8 cellular contexts compared by ENCODE assay signal in the genomic region with DNA sequence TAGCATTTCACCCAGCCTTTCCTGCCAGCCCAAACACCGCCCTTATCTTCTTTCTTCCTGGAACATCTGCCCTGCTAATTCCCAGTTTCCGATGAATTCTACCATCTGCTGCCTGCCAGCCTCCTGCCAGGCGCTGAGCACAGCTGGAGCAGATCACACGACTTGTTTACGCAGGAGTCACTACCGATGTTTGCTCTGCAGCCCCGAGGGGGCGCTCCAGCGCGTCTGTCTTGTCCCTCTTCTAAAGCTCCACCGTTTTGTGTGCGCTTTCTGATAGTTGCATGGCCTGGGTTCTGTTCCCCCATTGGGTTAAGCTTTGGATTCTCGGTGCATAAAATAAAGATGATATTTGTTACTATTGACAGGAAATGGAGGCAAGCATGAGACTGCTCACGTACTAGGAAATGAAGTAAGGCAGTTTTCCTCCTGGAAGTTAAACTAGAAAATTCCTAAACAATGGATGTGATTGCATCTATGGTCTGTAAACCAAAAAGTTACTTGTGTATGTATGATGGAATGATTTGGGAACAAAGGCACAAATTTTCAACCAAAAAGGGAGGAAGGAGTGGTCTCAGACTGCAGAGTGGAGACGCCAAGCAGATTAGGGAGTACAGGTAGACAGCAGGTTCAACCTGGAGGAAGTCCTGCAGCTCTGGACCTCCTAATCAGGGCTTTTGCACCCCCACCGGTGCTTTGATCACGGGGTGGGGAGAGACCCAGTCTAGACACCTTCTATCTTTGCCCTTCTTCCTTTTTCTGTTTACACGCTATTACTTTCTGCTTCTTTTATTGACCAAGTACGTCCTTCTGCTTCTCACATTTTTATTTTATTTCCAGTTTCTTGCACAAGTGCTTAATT. TPM values are rescaled to one million over a fixed set of nuclear protein-coding genes. Genes with fewer than 3 reads are reported as not detected.
DNase-seq lines count a peak whose midpoint lies in the region; ATAC-seq and TF ChIP-seq lines count a peak whose summit lies in the region.

No MANE protein-coding gene starts in this region.

- H3K4me1 ChIP-seq in CD8-positive, alpha-beta memory T cell (ENCODE audit: insufficient read depth, low read length): peaks cover 54% of the 10 kb centered on the region
- H3K4me1 ChIP-seq in stomach smooth muscle (ENCODE audit: control insufficient read depth, insufficient read depth, low read length): peaks cover 32% of the 10 kb centered on the region

- POLR2A ChIA-PET in CD8-positive, alpha-beta memory T cell (lab: Charles Lee): interaction anchor here (0.6 to 1.9 kb wide), 10 partner anchors 10 to 498 kb away, joined by 4 to 15 read pairs (median 6); no protein-coding TSS in a partner anchor

- CTCF ChIA-PET in CD8-positive, alpha-beta memory T cell (lab: Charles Lee): interaction anchor here (0.7 to 3.4 kb wide), 44 partner anchors 8 to 562 kb away, joined by 3 to 57 read pairs (median 4); a partner anchor contains a TSS

- H3K36me3 Mint-ChIP-seq in CD8-positive, alpha-beta memory T cell: peaks cover 0 to 6% (median 0%) of the 10 kb centered on the region in 3 donors

- H3K4me1 Mint-ChIP-seq in CD8-positive, alpha-beta memory T cell: peaks cover 49 to 60% (median 59%) of the 10 kb centered on the region in 3 donors

- peak; percentile 66 to 88 (median 73) for DNase-seq in CD8-positive, alpha-beta memory T cell
- DNase-seq in SHP77 (lab: John Stamatoyannopoulos, UW): peak; percentile 90 to 94
- peak; percentile 86 for DNase-seq in activated gamma-delta T cell treated with Interleukin-2 at 50 U/mL for 16 hours
- DNase-seq in foreskin melanocyte: peak; percentile 90
- DNase-seq in non-pigmented ciliary epithelial cell (ENCODE audit: low read depth): peak; percentile 41

- H3K27ac Mint-ChIP-seq in CD8-positive, alpha-beta memory T cell: peak overlapping the region in 6 of 8 donors; percentile 35 to 91 (median 67)

- H3K27me3 ChIP-seq in CD8-positive, alpha-beta memory T cell (ENCODE audit: insufficient read depth, low read length, poor library complexity, severe bottlenecking): no peaks in the 10 kb centered on the region
- H3K27me3 ChIP-seq in stomach smooth muscle (ENCODE audit: control insufficient read depth in 1 of 2, insufficient read depth in 2 of 2, low read length in 2 of 2): peaks cover 3 to 5% of the 10 kb centered on the region in 2 donors

- ATAC-seq in GM21423 (IDR thresholded peaks at IDR 0.05; ENCODE audit: unreplicated experiment): peak; percentile 37

- peaks cover 0 to 2% (median 0%) of the 10 kb centered on the region in 5 donors for H3K9me3 Mint-ChIP-seq in CD8-positive, alpha-beta memory T cell

- peaks cover 7 to 11% of the 10 kb centered on the region in 2 donors for H3K27me3 Mint-ChIP-seq in CD8-positive, alpha-beta memory T cell

- H3K9ac ChIP-seq in stomach smooth muscle (ENCODE audit: low read length in 2 of 2): peak overlapping the region in 1 of 2 donors; percentile 34

- no peak overlapping the region for H3K27ac ChIP-seq in CD8-positive, alpha-beta memory T cell (ENCODE audit: low read depth, low read length)
- no peak overlapping the region for H3K27ac ChIP-seq in stomach smooth muscle (ENCODE audit: low read length)

- H3K36me3 ChIP-seq in CD8-positive, alpha-beta memory T cell (ENCODE audit: insufficient read depth, low read length): no peaks in the 10 kb centered on the region
- no peaks in the 10 kb centered on the region for H3K36me3 ChIP-seq in stomach smooth muscle (ENCODE audit: control insufficient read depth in 2 of 2, insufficient read depth in 2 of 2, low read length in 2 of 2)

- no peak overlapping the region for H3K4me3 ChIP-seq in CD8-positive, alpha-beta memory T cell (ENCODE audit: low read length)
- peak overlapping the region; percentile 37 to 55 for H3K4me3 ChIP-seq in stomach smooth muscle (ENCODE audit: low read length in 2 of 2)

- H3K9me3 ChIP-seq in CD8-positive, alpha-beta memory T cell (ENCODE audit: low read length): no peaks in the 10 kb centered on the region
- no peaks in the 10 kb centered on the region for H3K9me3 ChIP-seq in stomach smooth muscle (ENCODE audit: control insufficient read depth in 2 of 2, low read length in 2 of 2)

- peak overlapping the region in 6 of 7 donors; percentile 5 to 78 (median 74) for H3K4me3 Mint-ChIP-seq in CD8-positive, alpha-beta memory T cell

- TF ChIP-seq CTCF in LNCAP (IDR thresholded peaks at IDR 0.05): peak; percentile 96

RNA-seq across cellular contexts. Expression of a gene that starts 2.2 kb away (rescaled TPM):
- total RNA-seq in CD8-positive, alpha-beta memory T cell: 100 to 1,000 TPM; 269 to 282 TPM
- 91.8 TPM for polyA plus RNA-seq in CD8-positive, alpha-beta memory T cell

RNA-seq across cellular contexts. Expression of a gene that starts 24.4 kb away (rescaled TPM):
- total RNA-seq in CD8-positive, alpha-beta memory T cell: 1,000 to 10,000 TPM; 1,178 to 1,224 TPM
- polyA plus RNA-seq in CD8-positive, alpha-beta memory T cell: 8.3 TPM

Comparison
In these comparisons a context has a peak if more than half of its experiments do, and no peak if none do; other contexts are left out.
1. DNase-seq: peak in every context shown above with its lines; median percentile 92 in SHP77; 90 in foreskin melanocyte; 86 in activated gamma-delta T cell treated with Interleukin-2 at 50 U/mL for 16 hours; 73 in CD8-positive, alpha-beta memory T cell; 41 in non-pigmented ciliary epithelial cell.